Comparison of ENCODE assay signal across 8 cellular contexts in the genomic region with DNA sequence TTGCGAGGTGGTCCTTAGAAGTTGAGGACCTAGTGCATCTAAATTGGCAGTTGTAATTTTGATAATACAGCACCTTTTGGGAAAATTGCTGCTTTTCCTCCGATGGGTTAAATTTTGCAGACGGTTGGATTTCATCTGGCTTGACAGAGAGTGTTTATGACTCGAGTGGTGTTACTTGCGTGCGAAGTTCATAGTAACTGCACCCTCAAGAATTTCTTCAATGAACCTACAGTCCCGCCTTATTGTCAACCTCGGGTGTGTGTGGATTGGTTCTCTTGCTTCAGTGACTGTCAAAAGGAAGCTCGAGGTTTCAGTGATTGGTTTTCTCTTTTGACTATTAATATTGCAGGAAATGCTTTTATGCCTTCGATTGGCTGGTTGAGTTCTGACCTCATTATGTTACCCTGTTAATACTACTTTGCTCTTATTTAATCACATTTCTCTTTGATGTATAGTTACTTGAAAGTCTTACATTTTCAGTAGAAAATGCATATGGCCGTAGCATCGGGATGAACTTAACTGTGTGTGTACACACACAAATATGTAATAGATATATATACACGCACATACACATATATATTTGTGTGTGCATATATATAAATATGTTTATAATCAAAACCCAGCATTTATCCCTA. TPM values are rescaled to one million over a fixed set of nuclear protein-coding genes. Genes with fewer than 3 reads are reported as not detected.
DNase-seq lines count a peak whose midpoint lies in the region; ATAC-seq, FAIRE-seq and TF ChIP-seq lines count a peak whose summit lies in the region.

No MANE protein-coding gene starts in this region.

- H3K9me3 ChIP-seq in SJCRH30 (replicated peaks): no peaks in the 10 kb centered on the region
- no peaks in the 10 kb centered on the region for H3K9me3 ChIP-seq in adipocyte (ENCODE audit: control insufficient read depth, low read length)
- H3K9me3 ChIP-seq in heart left ventricle: no peaks in the 10 kb centered on the region
- H3K9me3 ChIP-seq in prostate gland: no peaks in the 10 kb centered on the region
- H3K9me3 ChIP-seq in aorta (ENCODE audit: control insufficient read depth, low read length): no peaks in the 10 kb centered on the region

- H3K27me3 ChIP-seq in SJCRH30 (no peaks in the 10 kb centered on the region), adipocyte (replicated peaks; ENCODE audit: control insufficient read depth, insufficient read depth, low read length) (peaks cover 13% of the 10 kb centered on the region), heart left ventricle (no peaks in the 10 kb centered on the region), prostate gland (replicated peaks; ENCODE audit: insufficient read depth) (no peaks in the 10 kb centered on the region), aorta (ENCODE audit: control insufficient read depth in 1 of 2, insufficient read depth in 2 of 2, low read length in 1 of 2) (no peaks in the 10 kb centered on the region)

- no peak for TF ChIP-seq POLR2A in H54 (IDR thresholded peaks at IDR 0.05; ENCODE audit: low read depth, low read length)
- TF ChIP-seq POLR2A in heart left ventricle (IDR thresholded peaks at IDR 0.05): no peak
- peak; percentile 24 for TF ChIP-seq POLR2A in prostate gland (IDR thresholded peaks at IDR 0.05)

- peak; percentile 99 for FAIRE-seq in H54 (lab: Jason Lieb, UNC)

- H3K36me3 ChIP-seq in SJCRH30 (no peaks in the 10 kb centered on the region; the same call in 1 of the 2 replicates), adipocyte (ENCODE audit: control insufficient read depth, insufficient read depth, low read length, severe bottlenecking) (no peaks in the 10 kb centered on the region), heart left ventricle (no peaks in the 10 kb centered on the region), prostate gland (no peaks in the 10 kb centered on the region), aorta (ENCODE audit: control insufficient read depth in 1 of 2, insufficient read depth in 2 of 2, low read length in 1 of 2) (no peaks in the 10 kb centered on the region)

- WGBS in heart left ventricle, 4 donors: 10 to 13% (median 10%) methylated on average over 13 of the region's 13 CpGs
- WGBS in prostate gland: 6% methylated on average over 13 of the region's 13 CpGs
- WGBS in aorta, 2 donors: 5 to 8% methylated on average over 13 of the region's 13 CpGs

- DNase-seq in G401 (ENCODE audit: low spot score) (peak; percentile 94), H54 (ENCODE audit: insufficient read length, low spot score) (peak; percentile 46), LHCN-M2 (ENCODE audit: low read depth) (peak; percentile 83), SJCRH30 (peak; percentile 55 to 80), adipocyte (ENCODE audit: low read depth) (peak; percentile 91), heart left ventricle (peak in 4 of 5 donors; percentile 22 to 49 (median 35)), prostate gland (ENCODE audit: low spot score) (peak; percentile 45), aorta (peak in 1 of 2 donors; percentile 50)

- H3K4me1 ChIP-seq in SJCRH30 (no peaks in the 10 kb centered on the region), adipocyte (ENCODE audit: control insufficient read depth, insufficient read depth, low read length) (peaks cover 12% of the 10 kb centered on the region), heart left ventricle (peaks cover 0 to 62% (median 31%) of the 10 kb centered on the region in 12 donors), prostate gland (replicated peaks) (peaks cover 4% of the 10 kb centered on the region), aorta (ENCODE audit: control insufficient read depth in 1 of 2, insufficient read depth in 2 of 2, low read length in 2 of 2) (peaks cover 2 to 4% of the 10 kb centered on the region in 2 donors)

- TF ChIP-seq CTCF in heart left ventricle (IDR thresholded peaks at IDR 0.05): no peak
- no peak for TF ChIP-seq CTCF in prostate gland (IDR thresholded peaks at IDR 0.05)

- H3K9ac ChIP-seq in adipocyte (ENCODE audit: low read length): peak overlapping the region; percentile 95

- H3K27ac ChIP-seq in SJCRH30: no peak overlapping the region
- peak overlapping the region; percentile 37 to 100 (median 100) for H3K27ac ChIP-seq in heart left ventricle
- peak overlapping the region; percentile 99 to 100 for H3K27ac ChIP-seq in prostate gland
- peak overlapping the region in 1 of 2 donors; percentile 97 for H3K27ac ChIP-seq in aorta (ENCODE audit: low read depth in 1 of 2, low read length in 2 of 2)

- in situ Hi-C loops in G401 (cut with HindIII; ENCODE audit: low sequenced_read_pairs): no loop called here

- H3K4me3 ChIP-seq in SJCRH30: peak overlapping the region; percentile 93
- peak overlapping the region; percentile 94 for H3K4me3 ChIP-seq in adipocyte (ENCODE audit: low read length)
- H3K4me3 ChIP-seq in heart left ventricle: peak overlapping the region; percentile 77 to 99 (median 90)
- H3K4me3 ChIP-seq in prostate gland: peak overlapping the region; percentile 68 to 92
- peak overlapping the region; percentile 77 to 99 for H3K4me3 ChIP-seq in aorta (ENCODE audit: low read length in 2 of 2)

- ATAC-seq in heart left ventricle (peak in 2 of 4 donors; percentile 25 to 45), aorta (ENCODE audit: low FRiP score) (peak; percentile 39)

- intact Hi-C loops in heart left ventricle (cut with DNase I): loop anchor here in 6 of 10 donors (2.0 to 10.0 kb wide), 11 partner anchors 29 to 641 kb away; a partner anchor contains a TSS
- intact Hi-C loops in prostate gland (cut with DNase I): loop anchor here (10.0 kb wide), 3 partner anchors 229 to 621 kb away; a partner anchor contains a TSS
- intact Hi-C loops in aorta (cut with DNase I): loop anchor here in 1 of 2 donors (10.0 kb wide), 2 partner anchors 131 to 139 kb away; no protein-coding TSS in a partner anchor

RNA-seq across cellular contexts. Expression of a gene that starts 1.5 kb away (rescaled TPM):
- total RNA-seq in G401 (2014; rRNA removed; shearing (Covaris generic)): 10.8 and 16.7 TPM in 2 replicates
- total RNA-seq in LHCN-M2 (2014; rRNA removed) (11.8 and 13.8 TPM in 2 replicates), heart left ventricle (10 to 100 TPM; 13.4 to 27.1 (median 19.9) TPM), prostate gland (10 to 100 TPM; 27.2 to 40.2 TPM), aorta (10 to 100 TPM; 42.7 to 43.6 TPM)
- polyA plus RNA-seq in LHCN-M2 (2012): 5.6 TPM
- total RNA-seq in SJCRH30 (2014; rRNA removed; shearing (Covaris generic)): 29.8 and 33.1 TPM in 2 replicates
- polyA plus RNA-seq in heart left ventricle (1 to 10 TPM; 5.6 to 9.7 TPM), aorta (10 to 100 TPM; 11.1 to 12.4 TPM)
